11 cellular contexts compared by ENCODE assay signal in genomic region chr6:111758608-111759293, GRCh38.
A peak's percentile ranks its signal among the peaks of the same experiment; 100 is the strongest.
DNase-seq lines count a peak whose midpoint lies in the region; ATAC-seq and TF ChIP-seq lines count a peak whose summit lies in the region.
"Had no signal": no experiment of that assay in that cellular context is flagged by ENCODE, and none has a peak within 500 bp of the region (broad histone marks: within the 10 kb centered on the region; RNA-seq: fewer than 3 reads in every experiment).

No MANE protein-coding gene starts in this region.

- ATAC-seq in GM19463 (IDR thresholded peaks at IDR 0.05; ENCODE audit: unreplicated experiment), result no peak
- ATAC-seq: esophagus mucosa had no signal

- intact Hi-C loops in sigmoid colon (cut with DNase I), result no loop called here

- H3K27me3 ChIP-seq in duodenal mucosa (ENCODE audit: control insufficient read depth in 1 of 2, insufficient read depth in 2 of 2, low read length in 2 of 2) (no peaks in the 10 kb centered on the region), sigmoid colon (no peaks in the 10 kb centered on the region)

- H3K36me3 ChIP-seq in duodenal mucosa (ENCODE audit: control insufficient read depth in 1 of 2, insufficient read depth in 2 of 2, low read length in 2 of 2) (no peaks in the 10 kb centered on the region), sigmoid colon (no peaks in the 10 kb centered on the region)

- H3K27ac ChIP-seq in duodenal mucosa (ENCODE audit: low read depth, low read length) (peak overlapping the region; percentile 30), sigmoid colon (peak overlapping the region in 3 of 4 donors; percentile 72 to 90 (median 87))

- peak overlapping the region; percentile 35 to 56 for H3K9ac ChIP-seq in duodenal mucosa (ENCODE audit: low read depth in 1 of 2, low read length in 2 of 2)

- no peak for TF ChIP-seq CTCF in sigmoid colon (IDR thresholded peaks at IDR 0.05)

- TF ChIP-seq EP300 in sigmoid colon (IDR thresholded peaks at IDR 0.05), result no peak

- no peaks in the 10 kb centered on the region for H3K9me3 ChIP-seq in duodenal mucosa (ENCODE audit: control insufficient read depth in 1 of 2, low read length in 2 of 2)
- no peaks in the 10 kb centered on the region for H3K9me3 ChIP-seq in sigmoid colon

- WGBS in sigmoid colon, 2 donors, result 79 to 92% methylated on average over 11 of the region's 11 CpGs

- peak; percentile 78 for DNase-seq in Jurkat, Clone E6-1 (ENCODE audit: low read depth, low spot score)
- DNase-seq in T-helper 9 cell, result peak; percentile 40
- DNase-seq in sigmoid colon, result no peak
- DNase-seq in T1000 (lab: John Stamatoyannopoulos, UW), result no peak
- DNase-seq in stimulated activated CD4-positive, alpha-beta T cell treated with anti-CD3 and anti-CD28 coated beads, Interleukin-2, amount 100 ng/mL, for 24 hours, result no peak
- DNase-seq in retina, result no peak
- DNase-seq: GDM1; stimulated activated CD4-positive, alpha-beta T cell treated with anti-CD3 and anti-CD28 coated beads, Interleukin-1b, Interleukin-23, amount 100 ng/mL, for 48 hours had no signal

- H3K4me1 ChIP-seq in duodenal mucosa (ENCODE audit: control insufficient read depth in 1 of 2, insufficient read depth in 2 of 2, low read length in 2 of 2), result peaks cover 10 to 16% of the 10 kb centered on the region in 2 donors
- peaks cover 0 to 53% (median 46%) of the 10 kb centered on the region in 4 donors for H3K4me1 ChIP-seq in sigmoid colon

- H3K4me3 ChIP-seq in Jurkat, Clone E6-1 (ENCODE audit: low read length), result peak overlapping the region; percentile 43
- H3K4me3 ChIP-seq in duodenal mucosa (ENCODE audit: low read depth in 1 of 2, low read length in 2 of 2) (peak overlapping the region; percentile 41 to 44), sigmoid colon (no peak overlapping the region)

- TF ChIP-seq POLR2A in sigmoid colon (IDR thresholded peaks at IDR 0.05), result no peak

Comparison
In these comparisons a context has a peak if more than half of its experiments do, and no peak if none do; other contexts are left out.
1. DNase-seq: peak in Jurkat, Clone E6-1 (single experiment) and T-helper 9 cell (single experiment); none in sigmoid colon (single experiment), T1000 (single experiment), stimulated activated CD4-positive, alpha-beta T cell treated with anti-CD3 and anti-CD28 coated beads, Interleukin-2, amount 100 ng/mL, for 24 hours (0 of 2) and retina (single experiment).
2. H3K4me3 ChIP-seq: peak in Jurkat, Clone E6-1 (single experiment) and duodenal mucosa (2 of 2); none in sigmoid colon (0 of 4).